In genomic region chr6:165634076-165634475, GRCh38 we compare ENCODE assay signal across 1 cellular context.
TF ChIP-seq lines count a peak whose summit lies in the region.

No MANE protein-coding gene starts in this region.

TF ChIP-seq in GM23338, 12 proteins besides CTCF, POLR2A, EP300 and RAD21 (continued from another document):
- TF ChIP-seq, protein P1, sequence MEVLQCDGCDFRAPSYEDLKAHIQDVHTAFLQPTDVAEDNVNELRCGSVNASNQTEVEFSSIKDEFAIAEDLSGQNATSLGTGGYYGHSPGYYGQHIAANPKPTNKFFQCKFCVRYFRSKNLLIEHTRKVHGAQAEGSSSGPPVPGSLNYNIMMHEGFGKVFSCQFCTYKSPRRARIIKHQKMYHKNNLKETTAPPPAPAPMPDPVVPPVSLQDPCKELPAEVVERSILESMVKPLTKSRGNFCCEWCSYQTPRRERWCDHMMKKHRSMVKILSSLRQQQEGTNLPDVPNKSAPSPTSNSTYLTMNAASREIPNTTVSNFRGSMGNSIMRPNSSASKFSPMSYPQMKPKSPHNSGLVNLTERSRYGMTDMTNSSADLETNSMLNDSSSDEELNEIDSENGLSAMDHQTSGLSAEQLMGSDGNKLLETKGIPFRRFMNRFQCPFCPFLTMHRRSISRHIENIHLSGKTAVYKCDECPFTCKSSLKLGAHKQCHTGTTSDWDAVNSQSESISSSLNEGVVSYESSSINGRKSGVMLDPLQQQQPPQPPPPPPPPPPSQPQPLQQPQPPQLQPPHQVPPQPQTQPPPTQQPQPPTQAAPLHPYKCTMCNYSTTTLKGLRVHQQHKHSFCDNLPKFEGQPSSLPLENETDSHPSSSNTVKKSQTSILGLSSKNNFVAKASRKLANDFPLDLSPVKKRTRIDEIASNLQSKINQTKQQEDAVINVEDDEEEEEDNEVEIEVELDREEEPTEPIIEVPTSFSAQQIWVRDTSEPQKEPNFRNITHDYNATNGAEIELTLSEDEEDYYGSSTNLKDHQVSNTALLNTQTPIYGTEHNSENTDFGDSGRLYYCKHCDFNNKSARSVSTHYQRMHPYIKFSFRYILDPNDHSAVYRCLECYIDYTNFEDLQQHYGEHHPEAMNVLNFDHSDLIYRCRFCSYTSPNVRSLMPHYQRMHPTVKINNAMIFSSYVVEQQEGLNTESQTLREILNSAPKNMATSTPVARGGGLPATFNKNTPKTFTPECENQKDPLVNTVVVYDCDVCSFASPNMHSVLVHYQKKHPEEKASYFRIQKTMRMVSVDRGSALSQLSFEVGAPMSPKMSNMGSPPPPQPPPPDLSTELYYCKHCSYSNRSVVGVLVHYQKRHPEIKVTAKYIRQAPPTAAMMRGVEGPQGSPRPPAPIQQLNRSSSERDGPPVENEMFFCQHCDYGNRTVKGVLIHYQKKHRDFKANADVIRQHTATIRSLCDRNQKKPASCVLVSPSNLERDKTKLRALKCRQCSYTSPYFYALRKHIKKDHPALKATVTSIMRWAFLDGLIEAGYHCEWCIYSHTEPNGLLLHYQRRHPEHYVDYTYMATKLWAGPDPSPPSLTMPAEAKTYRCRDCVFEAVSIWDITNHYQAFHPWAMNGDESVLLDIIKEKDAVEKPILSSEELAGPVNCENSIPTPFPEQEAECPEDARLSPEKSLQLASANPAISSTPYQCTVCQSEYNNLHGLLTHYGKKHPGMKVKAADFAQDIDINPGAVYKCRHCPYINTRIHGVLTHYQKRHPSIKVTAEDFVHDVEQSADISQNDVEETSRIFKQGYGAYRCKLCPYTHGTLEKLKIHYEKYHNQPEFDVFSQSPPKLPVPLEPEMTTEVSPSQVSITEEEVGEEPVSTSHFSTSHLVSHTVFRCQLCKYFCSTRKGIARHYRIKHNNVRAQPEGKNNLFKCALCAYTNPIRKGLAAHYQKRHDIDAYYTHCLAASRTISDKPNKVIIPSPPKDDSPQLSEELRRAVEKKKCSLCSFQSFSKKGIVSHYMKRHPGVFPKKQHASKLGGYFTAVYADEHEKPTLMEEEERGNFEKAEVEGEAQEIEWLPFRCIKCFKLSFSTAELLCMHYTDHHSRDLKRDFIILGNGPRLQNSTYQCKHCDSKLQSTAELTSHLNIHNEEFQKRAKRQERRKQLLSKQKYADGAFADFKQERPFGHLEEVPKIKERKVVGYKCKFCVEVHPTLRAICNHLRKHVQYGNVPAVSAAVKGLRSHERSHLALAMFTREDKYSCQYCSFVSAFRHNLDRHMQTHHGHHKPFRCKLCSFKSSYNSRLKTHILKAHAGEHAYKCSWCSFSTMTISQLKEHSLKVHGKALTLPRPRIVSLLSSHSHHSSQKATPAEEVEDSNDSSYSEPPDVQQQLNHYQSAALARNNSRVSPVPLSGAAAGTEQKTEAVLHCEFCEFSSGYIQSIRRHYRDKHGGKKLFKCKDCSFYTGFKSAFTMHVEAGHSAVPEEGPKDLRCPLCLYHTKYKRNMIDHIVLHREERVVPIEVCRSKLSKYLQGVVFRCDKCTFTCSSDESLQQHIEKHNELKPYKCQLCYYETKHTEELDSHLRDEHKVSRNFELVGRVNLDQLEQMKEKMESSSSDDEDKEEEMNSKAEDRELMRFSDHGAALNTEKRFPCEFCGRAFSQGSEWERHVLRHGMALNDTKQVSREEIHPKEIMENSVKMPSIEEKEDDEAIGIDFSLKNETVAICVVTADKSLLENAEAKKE (CRISPR knock-in tag; IDR thresholded peaks at IDR 0.05): no peak
- TF ChIP-seq EZH2 (IDR thresholded peaks at IDR 0.05; ENCODE audit: low read depth, unreplicated experiment): no peak
- TF ChIP-seq, protein P2, sequence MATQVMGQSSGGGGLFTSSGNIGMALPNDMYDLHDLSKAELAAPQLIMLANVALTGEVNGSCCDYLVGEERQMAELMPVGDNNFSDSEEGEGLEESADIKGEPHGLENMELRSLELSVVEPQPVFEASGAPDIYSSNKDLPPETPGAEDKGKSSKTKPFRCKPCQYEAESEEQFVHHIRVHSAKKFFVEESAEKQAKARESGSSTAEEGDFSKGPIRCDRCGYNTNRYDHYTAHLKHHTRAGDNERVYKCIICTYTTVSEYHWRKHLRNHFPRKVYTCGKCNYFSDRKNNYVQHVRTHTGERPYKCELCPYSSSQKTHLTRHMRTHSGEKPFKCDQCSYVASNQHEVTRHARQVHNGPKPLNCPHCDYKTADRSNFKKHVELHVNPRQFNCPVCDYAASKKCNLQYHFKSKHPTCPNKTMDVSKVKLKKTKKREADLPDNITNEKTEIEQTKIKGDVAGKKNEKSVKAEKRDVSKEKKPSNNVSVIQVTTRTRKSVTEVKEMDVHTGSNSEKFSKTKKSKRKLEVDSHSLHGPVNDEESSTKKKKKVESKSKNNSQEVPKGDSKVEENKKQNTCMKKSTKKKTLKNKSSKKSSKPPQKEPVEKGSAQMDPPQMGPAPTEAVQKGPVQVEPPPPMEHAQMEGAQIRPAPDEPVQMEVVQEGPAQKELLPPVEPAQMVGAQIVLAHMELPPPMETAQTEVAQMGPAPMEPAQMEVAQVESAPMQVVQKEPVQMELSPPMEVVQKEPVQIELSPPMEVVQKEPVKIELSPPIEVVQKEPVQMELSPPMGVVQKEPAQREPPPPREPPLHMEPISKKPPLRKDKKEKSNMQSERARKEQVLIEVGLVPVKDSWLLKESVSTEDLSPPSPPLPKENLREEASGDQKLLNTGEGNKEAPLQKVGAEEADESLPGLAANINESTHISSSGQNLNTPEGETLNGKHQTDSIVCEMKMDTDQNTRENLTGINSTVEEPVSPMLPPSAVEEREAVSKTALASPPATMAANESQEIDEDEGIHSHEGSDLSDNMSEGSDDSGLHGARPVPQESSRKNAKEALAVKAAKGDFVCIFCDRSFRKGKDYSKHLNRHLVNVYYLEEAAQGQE (IDR thresholded peaks at IDR 0.05; ENCODE audit: unreplicated experiment): no peak
